In genomic region chr6:119483936-119484335, GRCh38 we compare ENCODE assay signal across 22 cellular contexts.
"Had no signal": no experiment of that assay in that cellular context is flagged by ENCODE, and none has a peak within 500 bp of the region (broad histone marks: within the 10 kb centered on the region; RNA-seq: fewer than 3 reads in every experiment).

No MANE protein-coding gene starts in this region.

- H3K36me3 Mint-ChIP-seq: activated CD4-positive, alpha-beta memory T cell treated with anti-CD3 and anti-CD28 coated beads for 36 hours; brain had no signal

- H3K4me1 Mint-ChIP-seq: activated B cell treated with CpG ODN at 0.5 μM for 24 hours; brain; stimulated activated naive B cell treated with anti-CD40 and anti-IgM and Interleukin-4, amounts not matched to agents 10 μg/mL and 1 μg/mL and 100 μg/mL, for 72 hours had no signal

- H3K9me3 Mint-ChIP-seq: activated B cell treated with CpG ODN at 0.5 μM for 24 hours, brain had no signal

- H3K4me2 ChIP-seq: SK-N-SH had no signal

- H3K27ac Mint-ChIP-seq: activated B cell treated with CpG ODN at 0.5 μM for 24 hours; activated CD4-positive, alpha-beta memory T cell treated with anti-CD3 and anti-CD28 coated beads for 36 hours; activated naive CD8-positive, alpha-beta T cell treated with anti-CD3 and anti-CD28 coated beads, Interleukin-2, amount 10 ng/mL, durations not matched to agents 7 days and 5 days; brain; stimulated activated naive B cell treated with anti-CD40 and anti-IgM and Interleukin-4, amounts not matched to agents 10 μg/mL and 1 μg/mL and 100 μg/mL, for 72 hours had no signal

- H3K27me3 ChIP-seq: foreskin keratinocyte, pancreas, spleen had no signal

- H3K9me3 ChIP-seq: mucosa of descending colon, pancreas, SK-N-SH, spleen, thoracic aorta had no signal

- H3K4me3 Mint-ChIP-seq: activated B cell treated with CpG ODN at 0.5 μM for 24 hours; activated CD4-positive, alpha-beta memory T cell treated with anti-CD3 and anti-CD28 coated beads for 36 hours; activated naive CD8-positive, alpha-beta T cell treated with anti-CD3 and anti-CD28 coated beads, Interleukin-2, amount 10 ng/mL, durations not matched to agents 7 days and 5 days; brain; naive B cell; stimulated activated naive B cell treated with anti-CD40 and anti-IgM and Interleukin-4, amounts not matched to agents 10 μg/mL and 1 μg/mL and 100 μg/mL, for 72 hours had no signal

- H3K36me3 ChIP-seq: pancreas, spleen, thoracic aorta had no signal

- H3K9me2 ChIP-seq: SK-N-SH had no signal

- H3K27me3 Mint-ChIP-seq: activated B cell treated with CpG ODN at 0.5 μM for 24 hours; stimulated activated naive B cell treated with anti-CD40 and anti-IgM and Interleukin-4, amounts not matched to agents 10 μg/mL and 1 μg/mL and 100 μg/mL, for 72 hours had no signal

- H3K4me3 ChIP-seq: dorsolateral prefrontal cortex, lung, mucosa of descending colon, pancreas, spleen, thoracic aorta had no signal

- DNase-seq: activated B cell treated with CpG ODN at 0.5 μM for 24 hours; activated CD4-positive, alpha-beta memory T cell treated with anti-CD3 and anti-CD28 coated beads for 36 hours; activated CD4-positive, alpha-beta T cell treated with anti-CD3 and anti-CD28 coated beads for 4 hours; activated naive CD4-positive, alpha-beta T cell treated with Interleukin-2 at 50 U/mL for 16 hours; activated naive CD8-positive, alpha-beta T cell treated with anti-CD3 and anti-CD28 coated beads, Interleukin-2, amount 10 ng/mL, durations not matched to agents 7 days and 5 days; activated T-cell treated with anti-CD3 and anti-CD28 coated beads for 4 hours; caudate nucleus; dorsolateral prefrontal cortex; hippocampal formation; left colon; mucosa of descending colon; naive B cell; SK-N-SH; spleen; stimulated activated CD4-positive, alpha-beta T cell treated with anti-CD3 and anti-CD28 coated beads, Interleukin-4, amount 100 ng/mL, for 4 hours; stimulated activated naive B cell treated with anti-CD40 and anti-IgM and Interleukin-4, amounts not matched to agents 10 μg/mL and 1 μg/mL and 100 μg/mL, for 72 hours had no signal

- H3K9ac ChIP-seq: SK-N-SH had no signal

- H3K27ac ChIP-seq: dorsolateral prefrontal cortex, foreskin keratinocyte, pancreas, spleen, thoracic aorta had no signal

- H3K4me1 ChIP-seq: foreskin keratinocyte, spleen had no signal

- ATAC-seq: sciatic nerve; stimulated activated naive B cell treated with anti-CD40 and anti-IgM and Interleukin-4, amounts not matched to agents 10 μg/mL and 1 μg/mL and 100 μg/mL, for 72 hours had no signal
